ENCODE assay signal across 18 cellular contexts in genomic region chr6:52384145-52384766, GRCh38. TPM values are rescaled to one million over a fixed set of nuclear protein-coding genes. Genes with fewer than 3 reads are reported as not detected.
DNase-seq lines count a peak whose midpoint lies in the region; ATAC-seq, FAIRE-seq and TF ChIP-seq lines count a peak whose summit lies in the region.
"Had no signal": no experiment of that assay in that cellular context is flagged by ENCODE, and none has a peak within 500 bp of the region (broad histone marks: within the 10 kb centered on the region; RNA-seq: fewer than 3 reads in every experiment).

No MANE protein-coding gene starts in this region.

- peaks cover 44% of the 10 kb centered on the region for H3K36me3 Mint-ChIP-seq in CD4-positive, alpha-beta T cell (ENCODE audit: low read depth)
- H3K36me3 Mint-ChIP-seq in Caco-2 (ENCODE audit: insufficient read depth, unreplicated experiment) = peaks cover under 1% of the 10 kb centered on the region
- H3K36me3 Mint-ChIP-seq in naive thymus-derived CD4-positive, alpha-beta T cell = peaks cover 15 to 52% (median 40%) of the 10 kb centered on the region in 5 donors

- FAIRE-seq in K562 (lab: Jason Lieb, UNC) = no peak
- FAIRE-seq: D721Med, H54 had no signal

- POLR2A ChIA-PET in CD4-positive, alpha-beta T cell (lab: Charles Lee) = interaction anchor here (8.2 kb wide), 1 partner anchor 16 kb away, joined by 138 read pairs; no protein-coding TSS in a partner anchor
- POLR2A ChIA-PET in Caco-2 (lab: Charles Lee) (no interaction called here), K562 (lab: Yijun Ruan, JAX) (no interaction called here)
- POLR2A ChIA-PET in naive thymus-derived CD4-positive, alpha-beta T cell (lab: Charles Lee) = interaction anchor here (0.6 to 8.1 kb wide), 6 partner anchors 10 to 78 kb away, joined by 3 to 77 read pairs (median 4); partner anchors contain the start of gene PAQR8

- no peak for TF ChIP-seq CTCF in CD4-positive, alpha-beta T cell (IDR thresholded peaks at IDR 0.05)
- TF ChIP-seq CTCF in Caco-2 (IDR thresholded peaks at IDR 0.05; ENCODE audit: insufficient read depth in 1 of 2, low read depth in 1 of 2, low read length in 1 of 2, severe bottlenecking in 1 of 2, unreplicated experiment in 1 of 2) (no peak), K562 (IDR thresholded peaks at IDR 0.05 in 2 of 3, conservative IDR thresholded peaks at IDR 0.05 in 1 of 3; ENCODE audit: insufficient read depth in 2 of 3, low read depth in 1 of 3, low read length in 3 of 3) (no peak)

- H3K4me3 Mint-ChIP-seq in CD4-positive, alpha-beta T cell = no peak overlapping the region
- H3K4me3 Mint-ChIP-seq in Caco-2 (ENCODE audit: unreplicated experiment) = no peak overlapping the region
- H3K4me3 Mint-ChIP-seq in naive thymus-derived CD4-positive, alpha-beta T cell = peak overlapping the region in 2 of 10 donors; percentile 32 to 48
- H3K4me3 Mint-ChIP-seq: CD14-positive monocyte had no signal

- H3K79me2 ChIP-seq in K562 (ENCODE audit: control insufficient read depth, insufficient read depth, low read length) = no peaks in the 10 kb centered on the region

- no peak overlapping the region for H3K4me3 ChIP-seq in Caco-2 (ENCODE audit: low read depth, low read length)
- no peak overlapping the region for H3K4me3 ChIP-seq in K562
- H3K4me3 ChIP-seq in naive thymus-derived CD4-positive, alpha-beta T cell (ENCODE audit: low read length) = no peak overlapping the region
- H3K4me3 ChIP-seq: MG63 had no signal

- no peak overlapping the region for H3K27ac ChIP-seq in CD4-positive, alpha-beta T cell (ENCODE audit: low read depth, low read length)
- H3K27ac ChIP-seq in K562 (ENCODE audit: extremely low read depth, low read depth, low read length) = no peak overlapping the region
- no peak overlapping the region for H3K27ac ChIP-seq in naive thymus-derived CD4-positive, alpha-beta T cell (ENCODE audit: low read depth, low read length)

- no peak overlapping the region for H3K4me2 ChIP-seq in K562 (ENCODE audit: insufficient read depth, low read length)

- no peak for ATAC-seq in CD4-positive, alpha-beta T cell (ENCODE audit: poor library complexity)
- no peak for ATAC-seq in K562
- ATAC-seq in naive thymus-derived CD4-positive, alpha-beta T cell = no peak
- no peak for ATAC-seq in left lobe of liver

- peaks cover 4% of the 10 kb centered on the region; the same call in 1 of the 2 replicates for H3K4me1 ChIP-seq in Caco-2
- H3K4me1 ChIP-seq in K562 (replicated peaks in 1 of 2; ENCODE audit: control insufficient read depth in 2 of 2, insufficient read depth in 2 of 2, low read length in 2 of 2) = peaks cover 0 to 6% of the 10 kb centered on the region in 2 experiments; a peak in 2 of 5 replicates
- H3K4me1 ChIP-seq in naive thymus-derived CD4-positive, alpha-beta T cell (ENCODE audit: control insufficient read depth in 2 of 2, insufficient read depth in 2 of 2, low read length in 2 of 2) = peaks cover 10 to 58% of the 10 kb centered on the region in 2 donors

- no peak overlapping the region for H3K9ac ChIP-seq in K562 (ENCODE audit: insufficient read depth in 1 of 2, low read depth in 2 of 2, low read length in 2 of 2)

- H3K9me3 ChIP-seq in CD4-positive, alpha-beta T cell (ENCODE audit: control insufficient read depth, low read length) = no peaks in the 10 kb centered on the region
- H3K9me3 ChIP-seq in Caco-2 = peaks cover 8% of the 10 kb centered on the region
- 0 out of 2 replicates have a peak, but pooled peaks cover 2% of the 10 kb centered on the region for H3K9me3 ChIP-seq in K562 (replicated peaks; ENCODE audit: control insufficient read depth, insufficient read depth, low read depth, low read length)
- no peaks in the 10 kb centered on the region for H3K9me3 ChIP-seq in naive thymus-derived CD4-positive, alpha-beta T cell (ENCODE audit: control insufficient read depth in 2 of 3, low read length in 3 of 3)

- peak overlapping the region; percentile 66 for H3K27ac Mint-ChIP-seq in CD4-positive, alpha-beta T cell
- H3K27ac Mint-ChIP-seq in Caco-2 (ENCODE audit: unreplicated experiment) = peak overlapping the region; percentile 9
- H3K27ac Mint-ChIP-seq in naive thymus-derived CD4-positive, alpha-beta T cell = peak overlapping the region in 8 of 9 donors; percentile 61 to 100 (median 84)
- H3K27ac Mint-ChIP-seq: CD14-positive monocyte had no signal

- no peaks in the 10 kb centered on the region for H3K27me3 Mint-ChIP-seq in CD4-positive, alpha-beta T cell
- no peaks in the 10 kb centered on the region for H3K27me3 Mint-ChIP-seq in Caco-2 (ENCODE audit: insufficient read depth, unreplicated experiment)
- H3K27me3 Mint-ChIP-seq in naive thymus-derived CD4-positive, alpha-beta T cell = no peaks in the 10 kb centered on the region

- no peaks in the 10 kb centered on the region for H3K27me3 ChIP-seq in CD4-positive, alpha-beta T cell (ENCODE audit: control insufficient read depth, insufficient read depth, low read length)
- no peaks in the 10 kb centered on the region for H3K27me3 ChIP-seq in Caco-2 (replicated peaks; ENCODE audit: control insufficient read depth, insufficient read depth, low read length)
- H3K27me3 ChIP-seq in K562 (ENCODE audit: control insufficient read depth in 2 of 2, insufficient read depth in 2 of 2, low read length in 2 of 2) = no peaks in the 10 kb centered on the region
- H3K27me3 ChIP-seq in naive thymus-derived CD4-positive, alpha-beta T cell (ENCODE audit: control insufficient read depth in 2 of 2, insufficient read depth in 2 of 2, low read length in 2 of 2) = no peaks in the 10 kb centered on the region
- H3K27me3 ChIP-seq: MG63 had no signal

- no peak for DNase-seq in CD4-positive, alpha-beta T cell
- DNase-seq in Caco-2 (no peak), K562 (ENCODE audit: extremely low read depth in 1 of 4, low spot score in 3 of 4) (no peak), MV-4-11 (lab: John Stamatoyannopoulos, UW) (no peak), left lobe of liver (ENCODE audit: low spot score) (no peak), NCI-H2227 treated with DMSO at 0.1 percent for 48 hours (lab: John Stamatoyannopoulos, UW) (no peak), DMS53 treated with DMSO at 0.1 percent for 48 hours (lab: John Stamatoyannopoulos, UW; ENCODE audit: unreplicated experiment) (no peak)
- no peak for DNase-seq in naive thymus-derived CD4-positive, alpha-beta T cell
- DNase-seq: AML-193, GDM1, MG63, NCI-H1105 treated with DMSO at 0.1 percent for 48 hours, NCI-H187, NCI-H446, NCI-H69 had no signal

- TF ChIP-seq POLR2A in K562 (conservative IDR thresholded peaks at IDR 0.05) = no peak

- H3K4me1 Mint-ChIP-seq in CD4-positive, alpha-beta T cell (ENCODE audit: low read depth) = peaks cover 79% of the 10 kb centered on the region
- peaks cover 5% of the 10 kb centered on the region for H3K4me1 Mint-ChIP-seq in Caco-2 (ENCODE audit: low read depth, unreplicated experiment)
- peaks cover 45 to 83% (median 77%) of the 10 kb centered on the region in 7 donors for H3K4me1 Mint-ChIP-seq in naive thymus-derived CD4-positive, alpha-beta T cell

- H2AFZ ChIP-seq in K562 (ENCODE audit: low read depth, low read length) = no peak overlapping the region

- no peak for TF ChIP-seq RAD21 in K562 (CRISPR knock-in tag; conservative IDR thresholded peaks at IDR 0.05 in 1 of 2, IDR thresholded peaks at IDR 0.05 in 1 of 2)

- BruUV-seq in Caco-2 (replicated peaks; lab: Mats Ljungman, UMichigan) (no TSS peak), K562 (replicated peaks; lab: Mats Ljungman, UMichigan) (no TSS peak)

- WGBS in K562 (ENCODE audit: insufficient coverage, low coverage, missing lambda C conversion rate) = 69% methylated on average over 2 of the region's 2 CpGs

- H4K20me1 ChIP-seq in K562 (replicated peaks; ENCODE audit: control insufficient read depth, insufficient read depth, low read length) = no peaks in the 10 kb centered on the region

- H3K9me1 ChIP-seq in K562 (ENCODE audit: control insufficient read depth, insufficient read depth, low read length) = no peaks in the 10 kb centered on the region

- peaks cover 5% of the 10 kb centered on the region for H3K9me3 Mint-ChIP-seq in CD4-positive, alpha-beta T cell
- no peaks in the 10 kb centered on the region for H3K9me3 Mint-ChIP-seq in Caco-2 (ENCODE audit: unreplicated experiment)
- H3K9me3 Mint-ChIP-seq in naive thymus-derived CD4-positive, alpha-beta T cell = peaks cover 0 to 14% (median 0%) of the 10 kb centered on the region in 11 donors

- in situ Hi-C loops in K562 (cut with MboI) = no loop called here

- intact Hi-C loops in CD4-positive, alpha-beta T cell (cut with DNase I, micrococcal nuclease) = no loop called here
- intact Hi-C loops in Caco-2 (cut with micrococcal nuclease; ENCODE audit: unreplicated experiment) (no loop called here), K562 (cut with micrococcal nuclease) (no loop called here)
- intact Hi-C loops in naive thymus-derived CD4-positive, alpha-beta T cell (cut with micrococcal nuclease) = no loop called here

- CTCF ChIA-PET in CD4-positive, alpha-beta T cell (lab: Charles Lee) = interaction anchor here (0.8 to 1.6 kb wide), 2 partner anchors 12 to 16 kb away, joined by 3 read pairs; no protein-coding TSS in a partner anchor
- CTCF ChIA-PET in Caco-2 (lab: Charles Lee) (no interaction called here), K562 (lab: Yijun Ruan, JAX; ENCODE audit: low intra/inter-chr PET ratio) (no interaction called here)
- CTCF ChIA-PET in naive thymus-derived CD4-positive, alpha-beta T cell (lab: Charles Lee) = no interaction called here

- H3K36me3 ChIP-seq in Caco-2 (ENCODE audit: control insufficient read depth, insufficient read depth, low read length) (no peaks in the 10 kb centered on the region), K562 (ENCODE audit: control insufficient read depth, insufficient read depth, low read length) (no peaks in the 10 kb centered on the region)
- H3K36me3 ChIP-seq in naive thymus-derived CD4-positive, alpha-beta T cell (ENCODE audit: control insufficient read depth in 2 of 3, insufficient read depth in 3 of 3, low read length in 3 of 3) = no peaks in the 10 kb centered on the region
- H3K36me3 ChIP-seq: MG63 had no signal

- TF ChIP-seq EP300 in K562 (IDR thresholded peaks at IDR 0.05; ENCODE audit: low read length) = no peak

RNA-seq across cellular contexts. Expression of gene PAQR8, which starts 22.3 kb away (rescaled TPM):
- total RNA-seq in CD4-positive, alpha-beta T cell = 1 to 10 TPM; 1.8 to 1.9 TPM
- total RNA-seq in Caco-2 (2022) (8.7 and 10.0 TPM in 2 replicates), K562 (2014; rRNA removed) (3.0 and 3.7 TPM in 2 replicates), K562 (2014; rRNA removed; fragmentation: Illumina TruSeq; extraction: Trizol) (4.3 and 4.7 TPM in 2 replicates), K562 (2015; rRNA removed; fragmentation: Illumina TruSeq; extraction: Trizol) (2.9 and 3.2 TPM in 2 replicates), K562 (2021) (5.4 and 7.1 TPM in 2 replicates), left lobe of liver (0.75 TPM)
- 9.3 and 9.5 TPM in 2 replicates for total RNA-seq in K562 (2011; cell fraction: chromatin; rRNA removed; ENCODE audit: low replicate concordance)
- 12.0 and 12.5 TPM in 2 replicates for total RNA-seq in K562 (2011; cell fraction: nucleolus; rRNA removed)
- 13.9 and 16.5 TPM in 2 replicates for total RNA-seq in K562 (2011; cell fraction: nucleoplasm; rRNA removed)
- polyA plus RNA-seq in K562 (2011; rRNA removed) (10.2 and 15.4 TPM in 2 replicates), K562 (2014; fragmentation: Illumina TruSeq; extraction: Trizol) (4.3 and 5.1 TPM in 2 replicates), K562 (2014; fragmentation: Nextera tagmentation; extraction: Ambion mirVana) (1 to 10 TPM; 1.4 TPM), K562 (2014; rRNA removed) (3.5 and 3.8 TPM in 2 replicates)
- 12.7 and 14.5 TPM in 2 replicates for polyA plus RNA-seq in K562 (2011; cell fraction: cytosol; rRNA removed)
- polyA plus RNA-seq in K562 (2011; cell fraction: nucleus; rRNA removed) = 5.0 and 7.7 TPM in 2 replicates
- polyA plus RNA-seq in K562 (2012) = 4.1 and 5.7 TPM in 2 replicates
- polyA minus RNA-seq in K562 (2011; rRNA and poly(A)+ RNA removed) = 13.6 and 19.4 TPM in 2 replicates
- 7.9 and 11.4 TPM in 2 replicates for polyA minus RNA-seq in K562 (2011; cell fraction: cytosol; rRNA and poly(A)+ RNA removed)
- polyA minus RNA-seq in K562 (2011; cell fraction: nucleus; rRNA and poly(A)+ RNA removed) = 4.6 and 9.8 TPM in 2 replicates
- 10 to 100 TPM in 3 of 5 experiments, 1 to 10 TPM in 2; 7.5 to 46.2 (median 21.6) TPM for total RNA-seq in naive thymus-derived CD4-positive, alpha-beta T cell
- 10 to 100 TPM; 32.1 to 39.2 TPM for polyA plus RNA-seq in naive thymus-derived CD4-positive, alpha-beta T cell

RNA-seq across cellular contexts. Expression of gene EFHC1, which starts 35.9 kb away (rescaled TPM):
- 1 to 10 TPM; 3.4 to 4.8 TPM for total RNA-seq in CD4-positive, alpha-beta T cell
- total RNA-seq in Caco-2 (2022) (12.2 and 14.6 TPM in 2 replicates), K562 (2014; rRNA removed) (10.6 and 12.2 TPM in 2 replicates), K562 (2014; rRNA removed; fragmentation: Illumina TruSeq; extraction: Trizol) (11.1 and 12.4 TPM in 2 replicates), K562 (2015; rRNA removed; fragmentation: Illumina TruSeq; extraction: Trizol) (9.5 and 10.2 TPM in 2 replicates), K562 (2021) (10.8 and 12.0 TPM in 2 replicates), left lobe of liver (3.9 TPM)
- total RNA-seq in K562 (2011; cell fraction: chromatin; rRNA removed; ENCODE audit: low replicate concordance) = 33.1 and 52.6 TPM in 2 replicates
- total RNA-seq in K562 (2011; cell fraction: nucleolus; rRNA removed) = 14.3 and 20.1 TPM in 2 replicates
- 25.2 and 39.0 TPM in 2 replicates for total RNA-seq in K562 (2011; cell fraction: nucleoplasm; rRNA removed)
- polyA plus RNA-seq in K562 (2011; rRNA removed) (24.7 and 31.0 TPM in 2 replicates), K562 (2014; fragmentation: Illumina TruSeq; extraction: Trizol) (14.4 and 14.9 TPM in 2 replicates), K562 (2014; fragmentation: Nextera tagmentation; extraction: Ambion mirVana) (10 to 100 TPM; 15.7 to 17.2 TPM), K562 (2014; rRNA removed) (20.8 and 21.5 TPM in 2 replicates)
- 6.0 and 10.8 TPM in 2 replicates for polyA plus RNA-seq in K562 (2011; cell fraction: cytosol; rRNA removed)
- 104 and 128 TPM in 2 replicates for polyA plus RNA-seq in K562 (2011; cell fraction: nucleus; rRNA removed)
- 12.9 and 23.7 TPM in 2 replicates for polyA plus RNA-seq in K562 (2012)
- polyA minus RNA-seq in K562 (2011; rRNA and poly(A)+ RNA removed) = 12.7 and 13.7 TPM in 2 replicates
- 4.6 and 5.6 TPM in 2 replicates for polyA minus RNA-seq in K562 (2011; cell fraction: cytosol; rRNA and poly(A)+ RNA removed)
- 26.8 and 38.1 TPM in 2 replicates for polyA minus RNA-seq in K562 (2011; cell fraction: nucleus; rRNA and poly(A)+ RNA removed)
- 10 to 100 TPM in 2 of 5 experiments, 1 to 10 TPM in 3; 2.4 to 13.8 (median 6.0) TPM for total RNA-seq in naive thymus-derived CD4-positive, alpha-beta T cell
- polyA plus RNA-seq in naive thymus-derived CD4-positive, alpha-beta T cell = 1 to 10 TPM; 1.9 to 5.2 TPM

Comparison
In these comparisons a context has a peak if more than half of its experiments do, and no peak if none do; other contexts are left out.
1. H3K27ac Mint-ChIP-seq: peak in every context shown above with its lines; median percentile 84 in naive thymus-derived CD4-positive, alpha-beta T cell; 66 in CD4-positive, alpha-beta T cell; 9 in Caco-2.
2. POLR2A ChIA-PET loops: an anchor here in CD4-positive, alpha-beta T cell (8.2 kb wide) and naive thymus-derived CD4-positive, alpha-beta T cell (0.6 to 8.1 kb wide); none called in Caco-2 and K562.